ENCODE assay signal across 18 cellular contexts in genomic region chr2:142997254-142997653, GRCh38.
A peak's percentile ranks its signal among the peaks of the same experiment; 100 is the strongest.
DNase-seq lines count a peak whose midpoint lies in the region; ATAC-seq and TF ChIP-seq lines count a peak whose summit lies in the region.
"Had no signal": no experiment of that assay in that cellular context is flagged by ENCODE, and none has a peak within 500 bp of the region (broad histone marks: within the 10 kb centered on the region; RNA-seq: fewer than 3 reads in every experiment).

No MANE protein-coding gene starts in this region.

- no peak overlapping the region for H3K4me2 ChIP-seq in mammary epithelial cell (ENCODE audit: insufficient read depth, low read depth, low read length)
- H3K4me2 ChIP-seq: BLaER1 treated with 17β-estradiol and CSF1 and Interleukin-3, amounts not matched to agents 10 nM and 100 nM had no signal

- TF ChIP-seq CTCF in MCF 10A (IDR thresholded peaks at IDR 0.05; ENCODE audit: unreplicated experiment) (no peak), mammary epithelial cell (conservative IDR thresholded peaks at IDR 0.05 in 1 of 2, IDR thresholded peaks at IDR 0.05 in 1 of 2; ENCODE audit: extremely low read depth in 1 of 2, insufficient read depth in 1 of 2, low read depth in 1 of 2, low read length in 2 of 2) (no peak), osteocyte (IDR thresholded peaks at IDR 0.05) (no peak)

- intact Hi-C loops in MCF 10A (cut with micrococcal nuclease) (no loop called here), mammary epithelial cell (cut with micrococcal nuclease) (no loop called here)

- no peaks in the 10 kb centered on the region for H4K20me1 ChIP-seq in mammary epithelial cell (ENCODE audit: insufficient read depth, low read length)

- BruUV-seq in MCF 10A (replicated peaks; lab: Mats Ljungman, UMichigan): no TSS peak
- no TSS peak for BruUV-seq in mammary epithelial cell (replicated peaks; lab: Mats Ljungman, UMichigan)

- peaks cover 84% of the 10 kb centered on the region for H3K36me3 Mint-ChIP-seq in MCF 10A (ENCODE audit: insufficient read depth, unreplicated experiment)
- no peaks in the 10 kb centered on the region for H3K36me3 Mint-ChIP-seq in osteocyte (ENCODE audit: unreplicated experiment)

- H3K27me3 Mint-ChIP-seq in MCF 10A (ENCODE audit: insufficient read depth, unreplicated experiment): no peaks in the 10 kb centered on the region
- H3K27me3 Mint-ChIP-seq in osteocyte (ENCODE audit: unreplicated experiment): no peaks in the 10 kb centered on the region

- no peak overlapping the region for H2AFZ ChIP-seq in mammary epithelial cell (ENCODE audit: low read depth, low read length)

- no peaks in the 10 kb centered on the region for H3K9me3 Mint-ChIP-seq in MCF 10A (ENCODE audit: unreplicated experiment)
- no peaks in the 10 kb centered on the region for H3K9me3 Mint-ChIP-seq in osteocyte (ENCODE audit: unreplicated experiment)
- H3K9me3 Mint-ChIP-seq: HFFc6 had no signal

- H3K79me2 ChIP-seq in mammary epithelial cell (ENCODE audit: insufficient read depth, low read length): no peaks in the 10 kb centered on the region

- H3K4me3 Mint-ChIP-seq in MCF 10A (ENCODE audit: unreplicated experiment) (no peak overlapping the region), osteocyte (ENCODE audit: unreplicated experiment) (no peak overlapping the region)
- H3K4me3 Mint-ChIP-seq: CD4-positive, alpha-beta T cell; HFFc6 had no signal

- no peak for DNase-seq in MCF 10A (ENCODE audit: unreplicated experiment)
- no peak for DNase-seq in mammary epithelial cell
- peak; percentile 39 for DNase-seq in brain pericyte (ENCODE audit: low read depth, low spot score)
- peak; percentile 40 for DNase-seq in foreskin melanocyte
- no peak for DNase-seq in osteocyte (ENCODE audit: extremely low spot score, unreplicated experiment)
- DNase-seq in medulla oblongata (ENCODE audit: extremely low spot score): no peak
- DNase-seq in NCI-H526 (lab: John Stamatoyannopoulos, UW): no peak
- DNase-seq: ACHN; Calu3; CD4-positive, alpha-beta T cell; DMS 273 treated with DMSO at 0.1 percent for 48 hours; GOT3; HFFc6 had no signal

- CTCF ChIA-PET in MCF 10A (lab: Yijun Ruan, JAX) (no interaction called here), mammary epithelial cell (lab: Charles Lee; ENCODE audit: low non-redundant PET) (no interaction called here)

- H3K9me3 ChIP-seq in mammary epithelial cell (replicated peaks; ENCODE audit: insufficient read depth, low read length): no peaks in the 10 kb centered on the region
- H3K9me3 ChIP-seq: BLaER1 treated with 17β-estradiol and CSF1 and Interleukin-3, amounts not matched to agents 10 nM and 100 nM; HAP-1 had no signal

- dilution Hi-C loops in mammary epithelial cell (cut with HindIII; ENCODE audit: low sequenced_read_pairs): no loop called here

- H3K4me1 Mint-ChIP-seq in MCF 10A (ENCODE audit: insufficient read depth, unreplicated experiment): peaks cover 15% of the 10 kb centered on the region
- H3K4me1 Mint-ChIP-seq in osteocyte (ENCODE audit: unreplicated experiment): peaks cover 43% of the 10 kb centered on the region

- no peaks in the 10 kb centered on the region for H3K36me3 ChIP-seq in mammary epithelial cell (ENCODE audit: insufficient read depth, low read length)
- H3K36me3 ChIP-seq: HAP-1 had no signal

- peak overlapping the region; percentile 63 for H3K27ac Mint-ChIP-seq in MCF 10A (ENCODE audit: low read depth, unreplicated experiment)
- H3K27ac Mint-ChIP-seq in osteocyte (ENCODE audit: unreplicated experiment): peak overlapping the region; percentile 78
- H3K27ac Mint-ChIP-seq: CD4-positive, alpha-beta T cell; HFFc6 had no signal

- in situ Hi-C loops in mammary epithelial cell (cut with MboI; ENCODE audit: low sequenced_read_pairs in 2 of 2): loop anchor here in 1 of 2 donors (25.0 kb wide), 1 partner anchor 835 kb away; no protein-coding TSS in a partner anchor

- 94% methylated on average over 1 of the region's 1 CpG for WGBS in mammary epithelial cell (ENCODE audit: low coverage, missing lambda C conversion rate)

- no peak overlapping the region for H3K4me3 ChIP-seq in mammary epithelial cell (replicated peaks in 1 of 3; ENCODE audit: insufficient read depth in 1 of 3, low read depth in 2 of 3, low read length in 3 of 3)
- H3K4me3 ChIP-seq: BLaER1 treated with 17β-estradiol and CSF1 and Interleukin-3, amounts not matched to agents 10 nM and 100 nM; GM12878; HAP-1 had no signal

- ATAC-seq in GM21360 (IDR thresholded peaks at IDR 0.05; ENCODE audit: unreplicated experiment): no peak
- ATAC-seq: GM12878 had no signal

- no peak overlapping the region for H3K9ac ChIP-seq in mammary epithelial cell (ENCODE audit: insufficient read depth, low read length)
- H3K9ac ChIP-seq: BLaER1 treated with 17β-estradiol and CSF1 and Interleukin-3, amounts not matched to agents 10 nM and 100 nM had no signal

- peaks cover 6% of the 10 kb centered on the region for H3K27me3 ChIP-seq in mammary epithelial cell (ENCODE audit: insufficient read depth, low read length)
- H3K27me3 ChIP-seq: BLaER1 treated with 17β-estradiol and CSF1 and Interleukin-3, amounts not matched to agents 10 nM and 100 nM had no signal

- H3K4me1 ChIP-seq in mammary epithelial cell (ENCODE audit: insufficient read depth, low read length): no peaks in the 10 kb centered on the region
- H3K4me1 ChIP-seq: BLaER1 treated with 17β-estradiol and CSF1 and Interleukin-3, amounts not matched to agents 10 nM and 100 nM; HAP-1 had no signal

- POLR2A ChIA-PET in MCF 10A (lab: Yijun Ruan, JAX): no interaction called here

- no peak overlapping the region for H3K27ac ChIP-seq in mammary epithelial cell (ENCODE audit: insufficient read depth, low read depth, low read length)
- H3K27ac ChIP-seq: 22Rv1; BLaER1 treated with 17β-estradiol and CSF1 and Interleukin-3, amounts not matched to agents 10 nM and 100 nM had no signal

Comparison
In these comparisons a context has a peak if more than half of its experiments do, and no peak if none do; other contexts are left out.
1. DNase-seq: peak in brain pericyte (single experiment) and foreskin melanocyte (single experiment); none in MCF 10A (single experiment), mammary epithelial cell (single experiment), osteocyte (single experiment), medulla oblongata (single experiment) and NCI-H526 (0 of 2).